8 cellular contexts compared by ENCODE assay signal in genomic region chr5:10724799-10725507, GRCh38. TPM values are rescaled to one million over a fixed set of nuclear protein-coding genes. Genes with fewer than 3 reads are reported as not detected.
DNase-seq lines count a peak whose midpoint lies in the region; ATAC-seq and TF ChIP-seq lines count a peak whose summit lies in the region.

No MANE protein-coding gene starts in this region.

- peak; percentile 84 for ATAC-seq in PC-3
- no peak for ATAC-seq in activated naive CD8-positive, alpha-beta T cell treated with anti-CD3 and anti-CD28 coated beads, Interleukin-2, amount 50 U/mL, for 24 hours
- ATAC-seq in GM18858 (IDR thresholded peaks at IDR 0.05; ENCODE audit: unreplicated experiment): no peak

- H2AK5ac ChIP-seq in trophoblast cell (ENCODE audit: low read length): no peak overlapping the region

- CTCF ChIA-PET in PC-3 (lab: Charles Lee): interaction anchor here (0.6 to 1.3 kb wide), 5 partner anchors 9 to 272 kb away, joined by 3 to 6 read pairs (median 4); no protein-coding TSS in a partner anchor

- no peak overlapping the region for H3K14ac ChIP-seq in trophoblast cell (ENCODE audit: low read length)

- H3K9me3 Mint-ChIP-seq in activated naive CD8-positive, alpha-beta T cell treated with anti-CD3 and anti-CD28 coated beads, Interleukin-2, amount 50 U/mL, for 24 hours: no peaks in the 10 kb centered on the region

- no peak overlapping the region for H2BK120ac ChIP-seq in trophoblast cell (ENCODE audit: insufficient read depth, low read length, poor library complexity)

- H2BK12ac ChIP-seq in trophoblast cell (ENCODE audit: low read length): no peak overlapping the region

- H3K27ac ChIP-seq in PC-3 (ENCODE audit: low read length) (peak overlapping the region; percentile 95), trophoblast cell (ENCODE audit: low read depth, low read length) (no peak overlapping the region)

- H3K4me2 ChIP-seq in PC-3 (ENCODE audit: low read length) (peak overlapping the region; percentile 67), trophoblast cell (ENCODE audit: low read length) (no peak overlapping the region)

- no peak overlapping the region for H3K27ac Mint-ChIP-seq in activated naive CD8-positive, alpha-beta T cell treated with anti-CD3 and anti-CD28 coated beads, Interleukin-2, amount 50 U/mL, for 24 hours

- H3K4me1 ChIP-seq in PC-3 (ENCODE audit: insufficient read depth, low read length): peaks cover 66% of the 10 kb centered on the region
- H3K4me1 ChIP-seq in trophoblast cell (ENCODE audit: control insufficient read depth in 1 of 2, insufficient read depth in 2 of 2, low read length in 2 of 2): peaks cover 0 to 8% of the 10 kb centered on the region in 2 experiments

- H3K9me3 ChIP-seq in PC-3 (ENCODE audit: low read length) (no peaks in the 10 kb centered on the region), trophoblast cell (ENCODE audit: insufficient read depth, low read depth, low read length) (no peaks in the 10 kb centered on the region)

- no peaks in the 10 kb centered on the region for H3K79me1 ChIP-seq in trophoblast cell (ENCODE audit: low read length)

- H3K27me3 Mint-ChIP-seq in activated naive CD8-positive, alpha-beta T cell treated with anti-CD3 and anti-CD28 coated beads, Interleukin-2, amount 50 U/mL, for 24 hours: no peaks in the 10 kb centered on the region

- H3K18ac ChIP-seq in trophoblast cell (ENCODE audit: low read length): peak overlapping the region; percentile 46

- no peak overlapping the region for H4K8ac ChIP-seq in trophoblast cell (ENCODE audit: low read depth, low read length)

- no peak overlapping the region for H3K4ac ChIP-seq in trophoblast cell (ENCODE audit: low read depth, low read length)

- TF ChIP-seq CTCF in PC-3 (conservative IDR thresholded peaks at IDR 0.05; ENCODE audit: low read depth, low read length): peak; percentile 88

- H3K4me1 Mint-ChIP-seq in activated naive CD8-positive, alpha-beta T cell treated with anti-CD3 and anti-CD28 coated beads, Interleukin-2, amount 50 U/mL, for 24 hours: peaks cover 22% of the 10 kb centered on the region

- no peaks in the 10 kb centered on the region for H4K20me1 ChIP-seq in PC-3 (ENCODE audit: low read length)

- POLR2A ChIA-PET in PC-3 (lab: Charles Lee; ENCODE audit: unreplicated experiment): interaction anchor here (0.5 to 0.8 kb wide), 4 partner anchors 19 to 54 kb away, joined by 3 to 8 read pairs (median 5); partner anchors contain the start of gene DAP

- H4K91ac ChIP-seq in trophoblast cell (ENCODE audit: low read depth, low read length): no peak overlapping the region

- peaks cover 28% of the 10 kb centered on the region for H3K36me3 Mint-ChIP-seq in activated naive CD8-positive, alpha-beta T cell treated with anti-CD3 and anti-CD28 coated beads, Interleukin-2, amount 50 U/mL, for 24 hours (ENCODE audit: low read depth)

- H3K9ac ChIP-seq in PC-3 (ENCODE audit: low read length): peak overlapping the region; percentile 89
- no peak overlapping the region for H3K9ac ChIP-seq in trophoblast cell (ENCODE audit: low read length)

- H3K36me3 ChIP-seq in PC-3 (ENCODE audit: low read depth, low read length) (peaks cover 65% of the 10 kb centered on the region), trophoblast cell (ENCODE audit: control insufficient read depth in 1 of 2, insufficient read depth in 2 of 2, low read length in 2 of 2) (peaks cover 18 to 44% of the 10 kb centered on the region in 2 experiments)

- H2AFZ ChIP-seq in PC-3 (ENCODE audit: low read length) (0 out of 2 replicates have a peak overlapping the region, but pooled peaks have one; percentile 10), trophoblast cell (ENCODE audit: insufficient read depth, low read length, poor library complexity) (no peak overlapping the region)

- H2BK5ac ChIP-seq in trophoblast cell (ENCODE audit: low read depth, low read length, poor library complexity): no peak overlapping the region

- H3K4me3 Mint-ChIP-seq in activated naive CD8-positive, alpha-beta T cell treated with anti-CD3 and anti-CD28 coated beads, Interleukin-2, amount 50 U/mL, for 24 hours: no peak overlapping the region

- no peaks in the 10 kb centered on the region for H3K27me3 ChIP-seq in PC-3 (ENCODE audit: low read length)
- no peaks in the 10 kb centered on the region for H3K27me3 ChIP-seq in trophoblast cell (ENCODE audit: insufficient read depth, low read length)

- intact Hi-C loops in PC-3 (cut with micrococcal nuclease): loop anchor here (1.0 to 2.0 kb wide), 2 partner anchors 20 to 36 kb away; partner anchors contain the start of gene DAP

- DNase-seq in Daoy (ENCODE audit: low read depth) (peak; percentile 84), PC-3 (peak; percentile 100), fibroblast of gingiva (ENCODE audit: low read depth) (peak; percentile 64), trophoblast cell (no peak), GF-D8 (lab: John Stamatoyannopoulos, UW) (no peak)
- DNase-seq in activated naive CD8-positive, alpha-beta T cell treated with anti-CD3 and anti-CD28 coated beads, Interleukin-2, amount 50 U/mL, for 24 hours: no peak
- DNase-seq in stimulated activated naive CD4-positive, alpha-beta T cell (lab: John Stamatoyannopoulos, UW): no peak

- no TSS peak for BruUV-seq in PC-3 (replicated peaks; lab: Mats Ljungman, UMichigan)

- H3K4me3 ChIP-seq in PC-3 (ENCODE audit: low read length): peak overlapping the region; percentile 24
- H3K4me3 ChIP-seq in trophoblast cell (ENCODE audit: low read depth, low read length): no peak overlapping the region

- WGBS in trophoblast cell (ENCODE audit: extremely low coverage, insufficient coverage, insufficient read length): no CpG with 5 or more reads among the region's 16 CpGs

- H3K9me2 ChIP-seq in PC-3 (replicated peaks; ENCODE audit: low read length): no peaks in the 10 kb centered on the region

- H3K79me2 ChIP-seq in PC-3 (ENCODE audit: low read length) (peaks cover 77% of the 10 kb centered on the region), trophoblast cell (ENCODE audit: control insufficient read depth, insufficient read depth, low read length, poor library complexity) (no peaks in the 10 kb centered on the region)

- H3F3A ChIP-seq in PC-3 (ENCODE audit: low read length, unreplicated experiment): peaks cover 21% of the 10 kb centered on the region

- no peak overlapping the region for H4K12ac ChIP-seq in trophoblast cell (ENCODE audit: low read depth, low read length)

- no peak overlapping the region for H3K23ac ChIP-seq in trophoblast cell (ENCODE audit: low read length)

RNA-seq across cellular contexts. Expression of gene DAP, which starts 36.1 kb away (rescaled TPM):
- total RNA-seq in Daoy (2014; rRNA removed; shearing (Covaris generic)): 19.1 and 19.9 TPM in 2 replicates
- total RNA-seq in PC-3 (2014; rRNA removed): 106 and 152 TPM in 2 replicates
- polyA plus RNA-seq in trophoblast cell (2013): 175 and 176 TPM in 2 replicates

Comparison
In these comparisons a context has a peak if more than half of its experiments do, and no peak if none do; other contexts are left out.
1. DNase-seq: peak in Daoy (single experiment), PC-3 (single experiment) and fibroblast of gingiva (single experiment); none in trophoblast cell (0 of 2), activated naive CD8-positive, alpha-beta T cell treated with anti-CD3 and anti-CD28 coated beads, Interleukin-2, amount 50 U/mL, for 24 hours (single experiment), stimulated activated naive CD4-positive, alpha-beta T cell (0 of 6) and GF-D8 (single experiment).